ENCODE assay signal across 19 cellular contexts in the genomic region with DNA sequence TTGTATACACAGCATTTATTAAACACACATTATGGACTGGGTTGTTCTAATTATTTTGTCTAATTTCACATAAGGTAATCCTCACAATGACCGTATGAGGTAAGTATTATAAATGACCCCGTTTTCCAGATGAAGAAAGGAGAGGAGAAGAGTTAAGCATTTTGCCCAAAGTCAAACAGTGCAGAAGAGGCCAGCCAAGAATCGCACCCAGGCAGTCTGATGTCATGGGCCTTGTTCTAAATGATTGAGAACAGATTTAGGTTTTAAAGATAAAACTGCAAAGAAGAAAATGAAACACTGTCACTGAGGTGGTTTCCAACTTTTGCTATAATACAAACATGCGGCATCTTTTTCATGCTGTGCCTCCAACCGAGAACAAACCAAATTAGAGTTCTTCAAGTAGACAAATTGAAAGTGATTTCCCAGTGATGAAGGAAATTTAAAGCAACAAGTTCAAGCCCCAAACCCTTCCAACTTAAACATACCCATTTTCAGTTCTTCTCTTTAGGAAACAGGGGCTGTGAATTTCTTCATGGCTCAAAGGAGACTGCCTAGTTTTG.
"Had no signal": no experiment of that assay in that cellular context is flagged by ENCODE, and none has a peak within 500 bp of the region (broad histone marks: within the 10 kb centered on the region; RNA-seq: fewer than 3 reads in every experiment).

No MANE protein-coding gene starts in this region.

- H3K27me3 ChIP-seq: body of pancreas, esophagus squamous epithelium, pancreas had no signal

- H3K36me3 ChIP-seq: esophagus squamous epithelium, pancreas had no signal

- H3K4me1 ChIP-seq: body of pancreas, esophagus squamous epithelium had no signal

- H3K9me3 Mint-ChIP-seq: activated CD4-positive, alpha-beta memory T cell treated with anti-CD3 and anti-CD28 coated beads, Interleukin-2, amount 10 ng/mL, durations not matched to agents 7 days and 5 days; activated naive CD4-positive, alpha-beta T cell treated with anti-CD3 and anti-CD28 coated beads, Interleukin-2, amount 50 U/mL, for 72 hours; central memory CD8-positive, alpha-beta T cell; naive B cell; T-cell; WTC11 had no signal

- H3K4me1 Mint-ChIP-seq: activated CD4-positive, alpha-beta memory T cell treated with anti-CD3 and anti-CD28 coated beads, Interleukin-2, amount 10 ng/mL, durations not matched to agents 7 days and 5 days; central memory CD8-positive, alpha-beta T cell; T-cell had no signal

- H3K27ac ChIP-seq: body of pancreas, esophagus squamous epithelium, pancreas had no signal

- H3K27me3 Mint-ChIP-seq: activated CD4-positive, alpha-beta memory T cell treated with anti-CD3 and anti-CD28 coated beads, Interleukin-2, amount 10 ng/mL, durations not matched to agents 7 days and 5 days; central memory CD8-positive, alpha-beta T cell; stimulated activated naive B cell treated with anti-CD40 and anti-IgM and Interleukin-4, amounts not matched to agents 10 μg/mL and 1 μg/mL and 100 μg/mL, for 72 hours had no signal

- H3K4me3 Mint-ChIP-seq: activated CD4-positive, alpha-beta memory T cell treated with anti-CD3 and anti-CD28 coated beads, Interleukin-2, amount 10 ng/mL, durations not matched to agents 7 days and 5 days; central memory CD8-positive, alpha-beta T cell; naive B cell; stimulated activated naive B cell treated with anti-CD40 and anti-IgM and Interleukin-4, amounts not matched to agents 10 μg/mL and 1 μg/mL and 100 μg/mL, for 72 hours; T-cell; WTC11 had no signal

- DNase-seq: activated CD4-positive, alpha-beta memory T cell treated with anti-CD3 and anti-CD28 coated beads, Interleukin-2, amount 10 ng/mL, durations not matched to agents 7 days and 5 days; activated CD4-positive, alpha-beta T cell treated with anti-CD3 and anti-CD28 coated beads for 4 hours; activated gamma-delta T cell; activated T-cell treated with anti-CD3 and anti-CD28 coated beads, Interleukin-2, amount 50 U/mL, for 48 hours; body of pancreas; effector CD8-positive, alpha-beta T cell; esophagus squamous epithelium; head of caudate nucleus; naive B cell; pancreas; SK-N-SH; stimulated activated CD4-positive, alpha-beta T cell treated with anti-CD3 and anti-CD28 coated beads, Interleukin-2, amount 100 ng/mL, for 48 hours; stimulated activated naive B cell treated with anti-CD40 and anti-IgM and Interleukin-4, amounts not matched to agents 10 μg/mL and 1 μg/mL and 100 μg/mL, for 72 hours; substantia nigra; T-cell; trophoblast cell had no signal

- H3K36me3 Mint-ChIP-seq: activated naive CD4-positive, alpha-beta T cell treated with anti-CD3 and anti-CD28 coated beads, Interleukin-2, amount 50 U/mL, for 72 hours; naive B cell; T-cell; WTC11 had no signal

- H3K9me3 ChIP-seq: body of pancreas, esophagus squamous epithelium, pancreas, SK-N-SH had no signal

- H3K27ac Mint-ChIP-seq: activated CD4-positive, alpha-beta memory T cell treated with anti-CD3 and anti-CD28 coated beads, Interleukin-2, amount 10 ng/mL, durations not matched to agents 7 days and 5 days; activated naive CD4-positive, alpha-beta T cell treated with anti-CD3 and anti-CD28 coated beads, Interleukin-2, amount 50 U/mL, for 72 hours; naive B cell; stimulated activated naive B cell treated with anti-CD40 and anti-IgM and Interleukin-4, amounts not matched to agents 10 μg/mL and 1 μg/mL and 100 μg/mL, for 72 hours; T-cell; WTC11 had no signal

- H3K4me3 ChIP-seq: body of pancreas, esophagus squamous epithelium, pancreas had no signal
